Comparison of ENCODE assay signal across 1 cellular context in the genomic region with DNA sequence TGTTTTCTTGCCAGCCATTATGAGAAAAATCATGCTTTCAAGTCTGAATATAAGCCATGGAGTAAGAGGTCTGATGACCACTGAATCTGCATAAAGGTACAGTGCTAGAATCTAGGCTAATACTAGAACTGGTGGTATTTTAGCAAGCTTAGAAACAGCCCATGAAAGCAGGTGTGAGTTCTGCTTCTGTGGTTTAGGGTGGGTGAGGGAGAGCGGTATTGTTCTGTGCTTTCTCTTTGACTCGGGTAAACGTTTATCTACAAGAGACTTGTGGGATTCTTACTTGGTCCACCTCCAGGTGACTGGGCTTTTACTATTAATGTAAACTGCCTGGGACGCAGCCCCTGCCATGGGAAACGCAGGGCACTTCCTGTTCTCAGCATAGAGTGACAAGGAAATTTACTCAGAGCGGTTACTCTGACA.
TF ChIP-seq lines count a peak whose summit lies in the region.

No MANE protein-coding gene starts in this region.

TF ChIP-seq in GM12878, 131 proteins besides CTCF, POLR2A, EP300 and RAD21 (continued from another document):
- TF ChIP-seq, protein P1, sequence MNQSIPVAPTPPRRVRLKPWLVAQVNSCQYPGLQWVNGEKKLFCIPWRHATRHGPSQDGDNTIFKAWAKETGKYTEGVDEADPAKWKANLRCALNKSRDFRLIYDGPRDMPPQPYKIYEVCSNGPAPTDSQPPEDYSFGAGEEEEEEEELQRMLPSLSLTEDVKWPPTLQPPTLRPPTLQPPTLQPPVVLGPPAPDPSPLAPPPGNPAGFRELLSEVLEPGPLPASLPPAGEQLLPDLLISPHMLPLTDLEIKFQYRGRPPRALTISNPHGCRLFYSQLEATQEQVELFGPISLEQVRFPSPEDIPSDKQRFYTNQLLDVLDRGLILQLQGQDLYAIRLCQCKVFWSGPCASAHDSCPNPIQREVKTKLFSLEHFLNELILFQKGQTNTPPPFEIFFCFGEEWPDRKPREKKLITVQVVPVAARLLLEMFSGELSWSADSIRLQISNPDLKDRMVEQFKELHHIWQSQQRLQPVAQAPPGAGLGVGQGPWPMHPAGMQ (IDR thresholded peaks at IDR 0.05; ENCODE audit: borderline replicate concordance) = no peak
- TF ChIP-seq, protein P2, sequence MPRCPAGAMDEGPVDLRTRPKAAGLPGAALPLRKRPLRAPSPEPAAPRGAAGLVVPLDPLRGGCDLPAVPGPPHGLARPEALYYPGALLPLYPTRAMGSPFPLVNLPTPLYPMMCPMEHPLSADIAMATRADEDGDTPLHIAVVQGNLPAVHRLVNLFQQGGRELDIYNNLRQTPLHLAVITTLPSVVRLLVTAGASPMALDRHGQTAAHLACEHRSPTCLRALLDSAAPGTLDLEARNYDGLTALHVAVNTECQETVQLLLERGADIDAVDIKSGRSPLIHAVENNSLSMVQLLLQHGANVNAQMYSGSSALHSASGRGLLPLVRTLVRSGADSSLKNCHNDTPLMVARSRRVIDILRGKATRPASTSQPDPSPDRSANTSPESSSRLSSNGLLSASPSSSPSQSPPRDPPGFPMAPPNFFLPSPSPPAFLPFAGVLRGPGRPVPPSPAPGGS (IDR thresholded peaks at IDR 0.05; ENCODE audit: borderline replicate concordance, insufficient read depth, low read depth, low read length, poor library complexity, severe bottlenecking) = peak; percentile 70
- TF ChIP-seq KAT2A (conservative IDR thresholded peaks at IDR 0.05; ENCODE audit: control insufficient read depth, low read depth, low read length) = no peak
- TF ChIP-seq, protein P3, sequence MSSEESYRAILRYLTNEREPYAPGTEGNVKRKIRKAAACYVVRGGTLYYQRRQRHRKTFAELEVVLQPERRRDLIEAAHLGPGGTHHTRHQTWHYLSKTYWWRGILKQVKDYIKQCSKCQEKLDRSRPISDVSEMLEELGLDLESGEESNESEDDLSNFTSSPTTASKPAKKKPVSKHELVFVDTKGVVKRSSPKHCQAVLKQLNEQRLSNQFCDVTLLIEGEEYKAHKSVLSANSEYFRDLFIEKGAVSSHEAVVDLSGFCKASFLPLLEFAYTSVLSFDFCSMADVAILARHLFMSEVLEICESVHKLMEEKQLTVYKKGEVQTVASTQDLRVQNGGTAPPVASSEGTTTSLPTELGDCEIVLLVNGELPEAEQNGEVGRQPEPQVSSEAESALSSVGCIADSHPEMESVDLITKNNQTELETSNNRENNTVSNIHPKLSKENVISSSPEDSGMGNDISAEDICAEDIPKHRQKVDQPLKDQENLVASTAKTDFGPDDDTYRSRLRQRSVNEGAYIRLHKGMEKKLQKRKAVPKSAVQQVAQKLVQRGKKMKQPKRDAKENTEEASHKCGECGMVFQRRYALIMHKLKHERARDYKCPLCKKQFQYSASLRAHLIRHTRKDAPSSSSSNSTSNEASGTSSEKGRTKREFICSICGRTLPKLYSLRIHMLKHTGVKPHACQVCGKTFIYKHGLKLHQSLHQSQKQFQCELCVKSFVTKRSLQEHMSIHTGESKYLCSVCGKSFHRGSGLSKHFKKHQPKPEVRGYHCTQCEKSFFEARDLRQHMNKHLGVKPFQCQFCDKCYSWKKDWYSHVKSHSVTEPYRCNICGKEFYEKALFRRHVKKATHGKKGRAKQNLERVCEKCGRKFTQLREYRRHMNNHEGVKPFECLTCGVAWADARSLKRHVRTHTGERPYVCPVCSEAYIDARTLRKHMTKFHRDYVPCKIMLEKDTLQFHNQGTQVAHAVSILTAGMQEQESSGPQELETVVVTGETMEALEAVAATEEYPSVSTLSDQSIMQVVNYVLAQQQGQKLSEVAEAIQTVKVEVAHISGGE (CRISPR knock-in tag; IDR thresholded peaks at IDR 0.05) = no peak
- no peak for TF ChIP-seq ZNF622 (IDR thresholded peaks at IDR 0.05)
- TF ChIP-seq STAT3 (IDR thresholded peaks at IDR 0.05; ENCODE audit: low read depth, low read length) = 0 out of 2 replicates have a peak, but pooled peaks have one; percentile 37
- no peak for TF ChIP-seq KLF5 (IDR thresholded peaks at IDR 0.05; ENCODE audit: partially characterized antibody)
- TF ChIP-seq BACH1 (IDR thresholded peaks at IDR 0.05; ENCODE audit: borderline replicate concordance) = peak; percentile 62; the same call in 1 of the 2 replicates
- no peak for TF ChIP-seq KDM1A (IDR thresholded peaks at IDR 0.05; ENCODE audit: borderline replicate concordance)
TF ChIP-seq in GM12878: peak in this region for 49.
